7 cellular contexts compared by ENCODE assay signal in the genomic region with DNA sequence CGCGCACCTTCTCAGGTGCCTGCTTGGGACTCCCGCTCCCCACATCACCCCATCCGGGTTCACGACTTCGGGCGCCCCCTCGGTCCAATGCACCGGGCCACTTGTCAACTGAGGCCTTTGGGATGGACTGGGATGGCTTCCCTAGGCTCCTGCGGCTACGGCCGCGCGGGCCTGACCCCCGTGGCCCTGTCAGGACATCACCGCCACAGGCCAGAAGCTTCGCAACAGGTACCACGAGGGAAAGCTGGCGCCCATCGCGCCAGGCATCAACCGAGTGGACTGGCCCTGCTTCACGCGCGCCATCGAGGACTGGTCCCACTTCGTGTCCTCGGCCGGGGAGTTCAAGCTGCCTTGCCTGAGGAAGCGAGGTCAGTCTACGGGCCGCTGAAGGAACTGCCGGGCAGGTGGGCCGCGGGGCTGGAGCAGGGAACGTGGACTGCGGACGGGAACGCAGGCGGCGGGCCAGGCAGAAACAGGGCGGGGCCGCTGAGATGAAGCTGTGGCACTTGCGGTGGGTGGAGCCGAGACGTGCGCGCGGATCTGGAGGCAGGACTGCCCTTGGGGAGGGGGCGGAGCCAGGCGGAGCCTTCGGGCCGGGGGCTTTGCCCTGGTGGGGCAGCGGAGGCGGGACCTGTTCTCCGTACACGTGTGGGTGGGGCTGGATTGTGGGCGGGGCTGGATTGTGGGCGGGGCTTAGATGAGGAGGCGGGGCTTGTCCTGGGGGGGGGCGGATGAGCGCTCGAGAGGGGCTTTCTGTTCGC. TPM values are rescaled to one million over a fixed set of nuclear protein-coding genes. Genes with fewer than 3 reads are reported as not detected.
DNase-seq lines count a peak whose midpoint lies in the region; ATAC-seq and TF ChIP-seq lines count a peak whose summit lies in the region.

No MANE protein-coding gene starts in this region.

- no peak for TF ChIP-seq CTCF in lower lobe of right lung (IDR thresholded peaks at IDR 0.05)

- H3K27me3 ChIP-seq in lower lobe of right lung (ENCODE audit: low read depth): no peaks in the 10 kb centered on the region

- H3K36me3 ChIP-seq in lower lobe of right lung: no peaks in the 10 kb centered on the region

- H3K4me3 ChIP-seq in lower lobe of right lung: peak overlapping the region; percentile 67

- ATAC-seq in GM19397 (IDR thresholded peaks at IDR 0.05; ENCODE audit: unreplicated experiment) (peak; percentile 69), lower lobe of right lung (peak; percentile 98 to 99)

- DNase-seq in HUDEP-2 (lab: John Stamatoyannopoulos, UW; ENCODE audit: unreplicated experiment in 76 of 76): peak in 73 of 76 experiments; percentile 24 to 89 (median 73)
- DNase-seq in activated CD4-positive, alpha-beta T cell treated with anti-CD3 and anti-CD28 coated beads, Interleukin-2, amount 50 U/mL, for 48 hours: peak; percentile 92 to 94
- DNase-seq in effector CD4-positive, alpha-beta T cell: peak; percentile 89
- peak; percentile 94 for DNase-seq in lower lobe of right lung
- peak; percentile 78 to 92 (median 83) for DNase-seq in stimulated activated CD4-positive, alpha-beta T cell treated with anti-CD3 and anti-CD28 coated beads, TNF-alpha, amount 100 ng/mL, for 24 hours (ENCODE audit: low read depth in 3 of 3)
- no peak for DNase-seq in T1000 (lab: John Stamatoyannopoulos, UW)

- intact Hi-C loops in lower lobe of right lung (cut with DNase I): no loop called here

- peak overlapping the region; percentile 44 for H3K27ac ChIP-seq in lower lobe of right lung

- H3K9me3 ChIP-seq in lower lobe of right lung: no peaks in the 10 kb centered on the region

- H3K4me1 ChIP-seq in lower lobe of right lung: peaks cover 16% of the 10 kb centered on the region

RNA-seq across cellular contexts. Expression of gene CNGB1, which starts 13.7 kb away (rescaled TPM):
- 0.35 TPM for total RNA-seq in lower lobe of right lung

RNA-seq across cellular contexts. Expression of gene ZNF319, which starts 15.8 kb away (rescaled TPM):
- total RNA-seq in lower lobe of right lung: 11.0 TPM

RNA-seq across cellular contexts. Expression of gene USB1, which starts 16.6 kb away (rescaled TPM):
- total RNA-seq in lower lobe of right lung: 39.9 TPM

RNA-seq across cellular contexts. Expression of gene MMP15, which starts 40.9 kb away (rescaled TPM):
- 21.5 TPM for total RNA-seq in lower lobe of right lung
